In the genomic region with DNA sequence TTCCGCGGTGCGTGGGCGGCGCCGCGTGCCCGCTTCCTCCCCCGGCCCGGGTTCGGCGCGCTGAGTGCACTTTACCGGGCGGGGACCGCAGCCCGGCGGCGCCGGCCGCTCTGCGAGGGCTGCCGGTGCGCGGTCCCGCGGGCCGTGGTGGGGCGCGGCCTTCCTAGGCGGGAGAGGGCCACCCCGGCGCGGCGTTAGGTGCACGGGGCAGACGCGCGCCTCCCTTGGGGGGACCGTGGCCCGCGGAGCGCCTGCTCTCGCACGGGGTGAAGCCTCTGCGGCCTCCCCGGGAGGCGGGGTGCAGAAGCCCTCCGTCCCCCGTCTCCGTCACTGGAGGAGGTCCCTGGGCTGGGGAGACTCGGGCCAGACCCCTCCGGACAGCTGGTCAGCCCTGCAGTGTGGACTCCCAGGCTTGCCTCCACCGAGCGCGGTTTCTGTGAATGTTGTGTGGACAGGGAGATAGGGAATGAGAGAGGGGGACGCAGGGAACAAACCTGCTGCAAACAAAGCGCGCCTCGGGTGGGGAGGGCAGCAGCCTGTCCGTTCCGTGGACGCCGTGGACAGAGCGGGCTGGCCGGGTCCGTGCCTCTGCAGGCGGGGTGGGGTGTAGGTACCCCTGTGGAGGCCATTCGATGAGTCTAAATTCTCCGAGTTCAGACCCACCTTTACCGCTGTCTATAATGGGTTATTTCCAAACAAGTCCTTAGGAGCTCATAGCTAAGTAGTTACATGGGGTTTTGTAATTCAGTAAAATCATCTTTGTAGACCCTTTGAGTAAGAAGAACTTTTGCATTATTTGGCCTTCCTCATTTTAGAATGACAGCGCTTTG, we compare ENCODE assay signal across 1 cellular context.
TF ChIP-seq lines count a peak whose summit lies in the region.

No MANE protein-coding gene starts in this region.

TF ChIP-seq in GM12878, 131 proteins besides CTCF, POLR2A, EP300 and RAD21:
- TF ChIP-seq, protein P1, sequence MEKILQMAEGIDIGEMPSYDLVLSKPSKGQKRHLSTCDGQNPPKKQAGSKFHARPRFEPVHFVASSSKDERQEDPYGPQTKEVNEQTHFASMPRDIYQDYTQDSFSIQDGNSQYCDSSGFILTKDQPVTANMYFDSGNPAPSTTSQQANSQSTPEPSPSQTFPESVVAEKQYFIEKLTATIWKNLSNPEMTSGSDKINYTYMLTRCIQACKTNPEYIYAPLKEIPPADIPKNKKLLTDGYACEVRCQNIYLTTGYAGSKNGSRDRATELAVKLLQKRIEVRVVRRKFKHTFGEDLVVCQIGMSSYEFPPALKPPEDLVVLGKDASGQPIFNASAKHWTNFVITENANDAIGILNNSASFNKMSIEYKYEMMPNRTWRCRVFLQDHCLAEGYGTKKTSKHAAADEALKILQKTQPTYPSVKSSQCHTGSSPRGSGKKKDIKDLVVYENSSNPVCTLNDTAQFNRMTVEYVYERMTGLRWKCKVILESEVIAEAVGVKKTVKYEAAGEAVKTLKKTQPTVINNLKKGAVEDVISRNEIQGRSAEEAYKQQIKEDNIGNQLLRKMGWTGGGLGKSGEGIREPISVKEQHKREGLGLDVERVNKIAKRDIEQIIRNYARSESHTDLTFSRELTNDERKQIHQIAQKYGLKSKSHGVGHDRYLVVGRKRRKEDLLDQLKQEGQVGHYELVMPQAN (conservative IDR thresholded peaks at IDR 0.05) = 0 out of 2 replicates have a peak, but pooled peaks have one; percentile 55
- TF ChIP-seq IKZF1 (conservative IDR thresholded peaks at IDR 0.05) (0 out of 2 replicates have a peak, but pooled peaks have one; percentile 9), DPF2 (IDR thresholded peaks at IDR 0.05) (peak; percentile 39; the same call in 1 of the 2 replicates), EGR1 (IDR thresholded peaks at IDR 0.05; ENCODE audit: borderline replicate concordance in 1 of 2, low read depth in 2 of 2, low read length in 2 of 2) (peak in 1 of 2 experiments; percentile 86; a peak in 1 of 3 replicates), IKZF2 (IDR thresholded peaks at IDR 0.05) (no peak), GATAD2B (conservative IDR thresholded peaks at IDR 0.05; ENCODE audit: low read depth) (0 out of 2 replicates have a peak, but pooled peaks have one; percentile 13), LARP7 (IDR thresholded peaks at IDR 0.05) (peak; percentile 23; the same call in 1 of the 2 replicates)
- TF ChIP-seq, protein P2, sequence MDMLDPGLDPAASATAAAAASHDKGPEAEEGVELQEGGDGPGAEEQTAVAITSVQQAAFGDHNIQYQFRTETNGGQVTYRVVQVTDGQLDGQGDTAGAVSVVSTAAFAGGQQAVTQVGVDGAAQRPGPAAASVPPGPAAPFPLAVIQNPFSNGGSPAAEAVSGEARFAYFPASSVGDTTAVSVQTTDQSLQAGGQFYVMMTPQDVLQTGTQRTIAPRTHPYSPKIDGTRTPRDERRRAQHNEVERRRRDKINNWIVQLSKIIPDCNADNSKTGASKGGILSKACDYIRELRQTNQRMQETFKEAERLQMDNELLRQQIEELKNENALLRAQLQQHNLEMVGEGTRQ (IDR thresholded peaks at IDR 0.05; ENCODE audit: borderline replicate concordance, low read depth, low read length) = no peak
